ENCODE assay signal across 7 cellular contexts in the genomic region with DNA sequence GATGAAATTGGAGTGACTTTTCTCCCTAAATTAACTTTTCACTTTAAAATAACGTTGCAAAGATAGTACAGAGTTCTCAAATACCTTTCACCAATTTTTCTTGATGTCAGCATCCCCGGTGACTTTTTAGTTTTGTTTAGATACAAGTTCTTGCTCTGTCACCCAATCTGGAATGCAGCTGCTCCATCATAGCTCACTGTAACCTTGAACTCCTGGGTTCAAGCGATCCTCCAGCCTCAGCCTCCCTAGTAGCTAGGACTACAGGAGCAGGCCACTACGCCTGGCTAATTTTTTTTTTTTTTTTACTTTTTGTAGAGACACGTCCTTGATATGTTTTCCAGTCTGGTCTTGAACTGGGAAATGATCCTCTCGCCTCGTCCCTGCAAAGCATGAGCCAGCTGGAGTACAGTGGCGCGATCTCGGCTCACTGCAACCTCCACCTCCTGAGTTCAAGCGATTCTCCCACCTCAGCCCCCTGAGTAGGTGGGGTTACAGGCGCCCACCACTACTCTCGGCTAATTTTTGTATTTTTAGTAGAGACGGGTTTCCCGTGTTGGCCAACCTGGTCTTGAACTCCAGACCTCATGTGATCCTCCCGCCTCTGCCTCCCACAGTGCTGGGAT. TPM values are rescaled to one million over a fixed set of nuclear protein-coding genes. Genes with fewer than 3 reads are reported as not detected.
DNase-seq lines count a peak whose midpoint lies in the region; TF ChIP-seq lines count a peak whose summit lies in the region.

No MANE protein-coding gene starts in this region.

- H3K4me3 ChIP-seq in HAP-1 (peak overlapping the region; percentile 74), SJSA1 (peak overlapping the region; percentile 61), prostate gland (peak overlapping the region; percentile 49 to 62)

- intact Hi-C loops in prostate gland (cut with DNase I): no loop called here

- no peak for TF ChIP-seq CTCF in prostate gland (IDR thresholded peaks at IDR 0.05)

- 56% methylated on average over 16 of the region's 16 CpGs for WGBS in prostate gland

- DNase-seq in HAP-1 (ENCODE audit: low spot score in 2 of 2) (peak in 1 of 2 experiments; percentile 15), SJSA1 (ENCODE audit: low read depth in 1 of 2, low spot score in 2 of 2) (no peak), erythroblast (lab: John Stamatoyannopoulos, UW) (peak; percentile 49 to 73), prostate gland (ENCODE audit: low spot score) (no peak), NCI-H1694 treated with DMSO at 0.1 percent for 48 hours (lab: John Stamatoyannopoulos, UW) (no peak), NCI-H1930 (lab: John Stamatoyannopoulos, UW) (no peak), SKM-1 (lab: John Stamatoyannopoulos, UW; ENCODE audit: unreplicated experiment) (no peak)

- H3K9me3 ChIP-seq in HAP-1 (no peaks in the 10 kb centered on the region), SJSA1 (replicated peaks) (no peaks in the 10 kb centered on the region), prostate gland (no peaks in the 10 kb centered on the region)

- no peaks in the 10 kb centered on the region for H3K27me3 ChIP-seq in HAP-1 (ENCODE audit: low read depth)
- no peaks in the 10 kb centered on the region for H3K27me3 ChIP-seq in SJSA1 (replicated peaks)
- no peaks in the 10 kb centered on the region for H3K27me3 ChIP-seq in prostate gland (replicated peaks; ENCODE audit: insufficient read depth)

- TF ChIP-seq POLR2A in erythroblast (IDR thresholded peaks at IDR 0.05; ENCODE audit: low read length) (no peak), prostate gland (IDR thresholded peaks at IDR 0.05) (no peak)

- H3K4me1 ChIP-seq in HAP-1 (peaks cover 14% of the 10 kb centered on the region), SJSA1 (replicated peaks) (peaks cover 6% of the 10 kb centered on the region; the same call in 1 of the 2 replicates), prostate gland (replicated peaks) (no peaks in the 10 kb centered on the region)

- in situ Hi-C loops in HAP-1 (cut with MboI; ENCODE audit: low sequenced_read_pairs): no loop called here

- H3K27ac ChIP-seq in SJSA1 (peak overlapping the region; percentile 96), prostate gland (peak overlapping the region; percentile 89)

- no peaks in the 10 kb centered on the region for H3K36me3 ChIP-seq in HAP-1 (replicated peaks)
- peaks cover 14% of the 10 kb centered on the region for H3K36me3 ChIP-seq in SJSA1
- H3K36me3 ChIP-seq in prostate gland: peaks cover 0 to 4% of the 10 kb centered on the region in 2 donors

RNA-seq across cellular contexts. Expression of gene NSUN3, which starts 0.7 kb away (rescaled TPM):
- total RNA-seq in SJSA1 (2014; rRNA removed; shearing (Covaris generic)): 7.1 and 7.7 TPM in 2 replicates
- 10 to 100 TPM in 1 of 2 donors, 1 to 10 TPM in 1; 9.2 to 12.2 TPM for total RNA-seq in prostate gland

RNA-seq across cellular contexts. Expression of gene DHFR2, which starts 0.9 kb away (rescaled TPM):
- total RNA-seq in SJSA1 (2014; rRNA removed; shearing (Covaris generic)): 2.9 and 4.4 TPM in 2 replicates
- 1 to 10 TPM; 7.6 to 7.8 TPM for total RNA-seq in prostate gland

RNA-seq across cellular contexts. Expression of gene STX19, which starts 35.2 kb away (rescaled TPM):
- not detected in 2 replicates for total RNA-seq in SJSA1 (2014; rRNA removed; shearing (Covaris generic))
- 1 to 10 TPM in 1 of 2 donors, not detected in 1; 3.6 TPM for total RNA-seq in prostate gland

Comparison
In these comparisons a context has a peak if more than half of its experiments do, and no peak if none do; other contexts are left out.
1. DNase-seq: peak in erythroblast (2 of 2); none in SJSA1 (0 of 2), prostate gland (single experiment), NCI-H1694 treated with DMSO at 0.1 percent for 48 hours (single experiment), NCI-H1930 (0 of 2) and SKM-1 (single experiment).
2. Peak in every context shown above with its lines, with median percentiles within 50 percentile points of each other: H3K4me3 ChIP-seq.